In the genomic region with DNA sequence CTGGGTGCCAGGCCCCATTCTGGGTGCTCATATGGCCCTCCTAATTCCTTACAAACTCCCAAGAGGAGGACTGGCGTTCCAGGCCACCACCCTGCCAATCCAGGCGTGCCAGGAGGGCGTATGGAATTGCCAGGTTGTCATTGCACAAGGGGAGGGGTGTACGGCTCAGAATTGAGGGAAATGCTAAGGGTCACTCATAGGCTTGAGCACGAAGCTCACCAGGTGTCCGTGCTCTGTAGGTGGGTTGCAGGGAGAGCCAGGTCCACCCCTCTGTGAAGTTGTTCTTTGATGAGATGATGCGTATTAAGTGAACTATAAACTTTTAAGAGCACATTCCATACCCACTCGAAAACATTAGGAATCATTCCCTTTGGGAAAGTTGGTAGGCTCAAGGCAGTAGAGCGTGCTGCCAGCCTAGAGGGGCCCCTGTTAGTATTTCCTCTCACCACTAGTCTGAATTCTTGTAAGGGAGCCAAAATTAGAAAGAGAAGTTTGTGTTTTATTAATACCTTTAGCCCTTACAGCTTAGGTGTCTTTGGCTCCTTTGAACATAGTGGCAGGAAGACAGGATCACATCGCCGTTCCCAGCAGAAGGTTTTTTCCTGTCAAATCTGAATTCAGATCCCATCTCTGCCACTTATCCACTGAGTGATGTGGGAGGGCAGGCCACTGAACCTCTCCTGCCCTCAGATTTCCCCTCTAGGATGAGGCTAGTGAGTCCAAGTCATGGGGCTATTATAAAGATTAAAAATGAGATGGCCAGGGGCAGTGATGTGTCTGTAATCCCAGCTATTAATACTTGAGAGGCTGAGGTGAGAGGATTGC, we compare ENCODE assay signal across 28 cellular contexts. TPM values are rescaled to one million over a fixed set of nuclear protein-coding genes. Genes with fewer than 3 reads are reported as not detected.
DNase-seq lines count a peak whose midpoint lies in the region; ATAC-seq, FAIRE-seq and TF ChIP-seq lines count a peak whose summit lies in the region.
"Had no signal": no experiment of that assay in that cellular context is flagged by ENCODE, and none has a peak within 500 bp of the region (broad histone marks: within the 10 kb centered on the region; RNA-seq: fewer than 3 reads in every experiment).

No MANE protein-coding gene starts in this region.

- TF ChIP-seq RAD21 in Ishikawa (IDR thresholded peaks at IDR 0.05; ENCODE audit: low read depth): no peak

- no peak overlapping the region for H3K14ac ChIP-seq in trophoblast cell (ENCODE audit: low read length)

- peaks cover 3% of the 10 kb centered on the region for H3K9me3 Mint-ChIP-seq in activated T-helper 17 cell treated with anti-CD3 and anti-CD28 coated beads, Interleukin-2, amount 50 U/mL, for 72 hours
- H3K9me3 Mint-ChIP-seq: activated naive CD8-positive, alpha-beta T cell treated with anti-CD3 and anti-CD28 coated beads, Interleukin-2, amount 10 ng/mL, durations not matched to agents 7 days and 5 days; activated T-helper 2 cell treated with anti-CD3 and anti-CD28 coated beads, Interferon-gamma antibody, Interleukin-2, Interleukin-4, amounts not matched to agents 10 μg/mL and 5 μg/mL and 100 μg/mL, durations not matched to agents 14 hours and 24 hours and 36 hours; naive thymus-derived CD8-positive, alpha-beta T cell; stimulated activated effector memory CD8-positive, alpha-beta T cell treated with anti-CD3 and anti-CD28 coated beads, Interleukin-12 subunit alpha, Interleukin-12 subunit beta, amount 100 ng/mL, for 72 hours had no signal

- H3K36me3 ChIP-seq in kidney (ENCODE audit: control insufficient read depth in 1 of 2, insufficient read depth in 2 of 2, low read length in 2 of 2): no peaks in the 10 kb centered on the region
- no peaks in the 10 kb centered on the region for H3K36me3 ChIP-seq in trophoblast cell (ENCODE audit: control insufficient read depth in 1 of 2, insufficient read depth in 2 of 2, low read length in 2 of 2)
- H3K36me3 ChIP-seq in HAP-1 (replicated peaks): no peaks in the 10 kb centered on the region
- H3K36me3 ChIP-seq: ascending aorta, pancreas, upper lobe of left lung had no signal

- peaks cover 20% of the 10 kb centered on the region for H3K4me1 Mint-ChIP-seq in activated T-helper 17 cell treated with anti-CD3 and anti-CD28 coated beads, Interleukin-2, amount 50 U/mL, for 72 hours

- H3K27ac Mint-ChIP-seq in activated T-helper 17 cell treated with anti-CD3 and anti-CD28 coated beads, Interleukin-2, amount 50 U/mL, for 72 hours: no peak overlapping the region
- H3K27ac Mint-ChIP-seq: activated B cell treated with CpG ODN at 0.5 μM for 24 hours; activated naive CD8-positive, alpha-beta T cell treated with anti-CD3 and anti-CD28 coated beads, Interleukin-2, amount 10 ng/mL, durations not matched to agents 7 days and 5 days; activated T-helper 2 cell treated with anti-CD3 and anti-CD28 coated beads, Interferon-gamma antibody, Interleukin-2, Interleukin-4, amounts not matched to agents 10 μg/mL and 5 μg/mL and 100 μg/mL, durations not matched to agents 14 hours and 24 hours and 36 hours; naive thymus-derived CD8-positive, alpha-beta T cell; stimulated activated effector memory CD8-positive, alpha-beta T cell treated with anti-CD3 and anti-CD28 coated beads, Interleukin-12 subunit alpha, Interleukin-12 subunit beta, amount 100 ng/mL, for 72 hours had no signal

- H3K27me3 ChIP-seq in trophoblast cell (ENCODE audit: insufficient read depth, low read length) (no peaks in the 10 kb centered on the region), HAP-1 (ENCODE audit: low read depth) (no peaks in the 10 kb centered on the region)
- H3K27me3 ChIP-seq: ascending aorta, hepatocyte, pancreas, upper lobe of left lung had no signal

- H2AK5ac ChIP-seq in trophoblast cell (ENCODE audit: low read length): no peak overlapping the region

- no CpG with 5 or more reads among the region's 11 CpGs for WGBS in trophoblast cell (ENCODE audit: extremely low coverage, insufficient coverage, insufficient read length)

- H3K9ac ChIP-seq in kidney (ENCODE audit: low read length in 2 of 2): peak overlapping the region in 1 of 2 donors; percentile 4
- H3K9ac ChIP-seq in trophoblast cell (ENCODE audit: low read length): no peak overlapping the region

- H3K18ac ChIP-seq in trophoblast cell (ENCODE audit: low read length): no peak overlapping the region

- peak overlapping the region in 1 of 2 donors; percentile 17 for H3K4me3 ChIP-seq in kidney (ENCODE audit: low read length in 2 of 2)
- no peak overlapping the region for H3K4me3 ChIP-seq in trophoblast cell (ENCODE audit: low read depth, low read length)
- no peak overlapping the region for H3K4me3 ChIP-seq in HAP-1
- H3K4me3 ChIP-seq: ascending aorta, hepatocyte, pancreas, upper lobe of left lung had no signal

- peak overlapping the region; percentile 45 for H2BK12ac ChIP-seq in trophoblast cell (ENCODE audit: low read length)

- no peaks in the 10 kb centered on the region for H3K27me3 Mint-ChIP-seq in activated T-helper 17 cell treated with anti-CD3 and anti-CD28 coated beads, Interleukin-2, amount 50 U/mL, for 72 hours
- H3K27me3 Mint-ChIP-seq: activated B cell treated with CpG ODN at 0.5 μM for 24 hours; activated naive CD8-positive, alpha-beta T cell treated with anti-CD3 and anti-CD28 coated beads, Interleukin-2, amount 10 ng/mL, durations not matched to agents 7 days and 5 days; naive thymus-derived CD8-positive, alpha-beta T cell had no signal

- H3K79me2 ChIP-seq in trophoblast cell (ENCODE audit: control insufficient read depth, insufficient read depth, low read length, poor library complexity): no peaks in the 10 kb centered on the region
- H3K79me2 ChIP-seq: hepatocyte had no signal

- H3K4me3 Mint-ChIP-seq in activated T-helper 17 cell treated with anti-CD3 and anti-CD28 coated beads, Interleukin-2, amount 50 U/mL, for 72 hours: no peak overlapping the region
- H3K4me3 Mint-ChIP-seq: activated B cell treated with CpG ODN at 0.5 μM for 24 hours; activated naive CD8-positive, alpha-beta T cell treated with anti-CD3 and anti-CD28 coated beads, Interleukin-2, amount 10 ng/mL, durations not matched to agents 7 days and 5 days; naive thymus-derived CD8-positive, alpha-beta T cell; stimulated activated effector memory CD8-positive, alpha-beta T cell treated with anti-CD3 and anti-CD28 coated beads, Interleukin-12 subunit alpha, Interleukin-12 subunit beta, amount 100 ng/mL, for 72 hours had no signal

- H3K36me3 Mint-ChIP-seq in activated T-helper 17 cell treated with anti-CD3 and anti-CD28 coated beads, Interleukin-2, amount 50 U/mL, for 72 hours (ENCODE audit: low read depth): peaks cover 6% of the 10 kb centered on the region
- H3K36me3 Mint-ChIP-seq: activated naive CD8-positive, alpha-beta T cell treated with anti-CD3 and anti-CD28 coated beads, Interleukin-2, amount 10 ng/mL, durations not matched to agents 7 days and 5 days; naive thymus-derived CD8-positive, alpha-beta T cell had no signal

- H3K9me3 ChIP-seq in kidney (ENCODE audit: control insufficient read depth in 1 of 2, low read length in 2 of 2) (no peaks in the 10 kb centered on the region), trophoblast cell (ENCODE audit: insufficient read depth, low read depth, low read length) (no peaks in the 10 kb centered on the region), HAP-1 (no peaks in the 10 kb centered on the region)
- H3K9me3 ChIP-seq: ascending aorta, pancreas, upper lobe of left lung had no signal

- no peak overlapping the region for H4K8ac ChIP-seq in trophoblast cell (ENCODE audit: low read depth, low read length)

- no peak overlapping the region for H2AFZ ChIP-seq in trophoblast cell (ENCODE audit: insufficient read depth, low read length, poor library complexity)
- H2AFZ ChIP-seq: hepatocyte had no signal

- ATAC-seq in activated T-helper 17 cell treated with anti-CD3 and anti-CD28 coated beads, Interleukin-2, amount 50 U/mL, for 72 hours (replicated peaks): no peak
- ATAC-seq: naive thymus-derived CD8-positive, alpha-beta T cell; pancreas; right cardiac atrium; stimulated activated effector memory CD8-positive, alpha-beta T cell treated with anti-CD3 and anti-CD28 coated beads, Interleukin-12 subunit alpha, Interleukin-12 subunit beta, amount 100 ng/mL, for 72 hours had no signal

- peaks cover 7 to 9% of the 10 kb centered on the region in 2 donors for H3K4me1 ChIP-seq in kidney (ENCODE audit: control insufficient read depth in 1 of 2, insufficient read depth in 1 of 2, low read depth in 1 of 2, low read length in 2 of 2)
- H3K4me1 ChIP-seq in trophoblast cell (ENCODE audit: control insufficient read depth in 1 of 2, insufficient read depth in 2 of 2, low read length in 2 of 2): peaks cover 2 to 8% of the 10 kb centered on the region in 2 experiments
- peaks cover 6% of the 10 kb centered on the region; the same call in 1 of the 2 replicates for H3K4me1 ChIP-seq in HAP-1

- H2BK120ac ChIP-seq in trophoblast cell (ENCODE audit: insufficient read depth, low read length, poor library complexity): no peak overlapping the region

- peak; percentile 85 for TF ChIP-seq EP300 in Ishikawa (IDR thresholded peaks at IDR 0.05; ENCODE audit: borderline replicate concordance)

- no peak for FAIRE-seq in kidney (lab: Jason Lieb, UNC)
- FAIRE-seq: endometrium, frontal cortex, pancreas, RCC 7860 had no signal

- intact Hi-C loops in kidney (cut with DNase I): no loop called here

- H3K79me1 ChIP-seq in trophoblast cell (ENCODE audit: low read length): peaks cover 10% of the 10 kb centered on the region

- no peak for TF ChIP-seq CTCF in kidney (IDR thresholded peaks at IDR 0.05; ENCODE audit: borderline replicate concordance, extremely low read depth, insufficient read depth)

- no peak overlapping the region for H3K4me2 ChIP-seq in trophoblast cell (ENCODE audit: low read length)
- H3K4me2 ChIP-seq: hepatocyte had no signal

- H2BK5ac ChIP-seq in trophoblast cell (ENCODE audit: low read depth, low read length, poor library complexity): no peak overlapping the region

- in situ Hi-C loops in HAP-1 (cut with MboI; ENCODE audit: low sequenced_read_pairs): no loop called here
- in situ Hi-C loops in G401 (cut with HindIII; ENCODE audit: low sequenced_read_pairs): no loop called here

- peak overlapping the region; percentile 67 to 73 for H3K27ac ChIP-seq in kidney (ENCODE audit: low read depth in 2 of 2, low read length in 2 of 2)
- no peak overlapping the region for H3K27ac ChIP-seq in trophoblast cell (ENCODE audit: low read depth, low read length)
- H3K27ac ChIP-seq: ascending aorta, C4-2B, hepatocyte, pancreas, upper lobe of left lung had no signal

- no peak overlapping the region for H4K12ac ChIP-seq in trophoblast cell (ENCODE audit: low read depth, low read length)

- H3K4ac ChIP-seq in trophoblast cell (ENCODE audit: low read depth, low read length): no peak overlapping the region

- peak; percentile 43 for DNase-seq in D341Med (ENCODE audit: low spot score)
- DNase-seq in kidney: peak; percentile 75
- DNase-seq in trophoblast cell: no peak
- no peak for DNase-seq in HAP-1 (ENCODE audit: low spot score in 2 of 2)
- no peak for DNase-seq in G401 (ENCODE audit: low spot score)
- DNase-seq: activated B cell treated with CpG ODN at 0.5 μM for 24 hours; activated naive CD8-positive, alpha-beta T cell treated with anti-CD3 and anti-CD28 coated beads, Interleukin-2, amount 10 ng/mL, durations not matched to agents 7 days and 5 days; Calu3; central memory CD4-positive, alpha-beta T cell; dermis blood vessel endothelial cell; DND-41; naive thymus-derived CD8-positive, alpha-beta T cell; NCI-H1092 treated with DMSO at 0.1 percent for 48 hours; NCI-H1930; pancreas; right cardiac atrium; stimulated activated CD4-positive, alpha-beta T cell treated with anti-CD3 and anti-CD28 coated beads, Interleukin-4, amount 100 ng/mL, for 24 hours; upper lobe of left lung had no signal

- H4K91ac ChIP-seq in trophoblast cell (ENCODE audit: low read depth, low read length): no peak overlapping the region

- no peak overlapping the region for H3K23ac ChIP-seq in trophoblast cell (ENCODE audit: low read length)

RNA-seq across cellular contexts. Expression of gene NFAT5, which starts 38.7 kb away (rescaled TPM):
- total RNA-seq in kidney: 83.7 TPM
- 1.9 TPM for polyA plus RNA-seq in kidney (ENCODE audit: insufficient read depth, low read depth, low replicate concordance)
- polyA plus RNA-seq in trophoblast cell (2013): 26.0 and 26.1 TPM in 2 replicates
- total RNA-seq in G401 (2014; rRNA removed; shearing (Covaris generic)): 19.3 and 23.4 TPM in 2 replicates
- 10 to 100 TPM; 33.0 to 76.0 TPM for total RNA-seq in activated T-helper 17 cell treated with anti-CD3 and anti-CD28 coated beads, Interleukin-2, amount 50 U/mL, for 72 hours

Comparison
In these comparisons a context has a peak if more than half of its experiments do, and no peak if none do; other contexts are left out.
1. DNase-seq: peak in D341Med (single experiment) and kidney (single experiment); none in trophoblast cell (0 of 2), HAP-1 (0 of 2) and G401 (single experiment).